Comparison of ENCODE assay signal across 13 cellular contexts in genomic region chr5:54837939-54838457, GRCh38.
"Had no signal": no experiment of that assay in that cellular context is flagged by ENCODE, and none has a peak within 500 bp of the region (broad histone marks: within the 10 kb centered on the region; RNA-seq: fewer than 3 reads in every experiment).

No MANE protein-coding gene starts in this region.

- H3K36me3 ChIP-seq: heart right ventricle, sigmoid colon, thoracic aorta had no signal

- H3K4me1 ChIP-seq: sigmoid colon had no signal

- H3K36me3 Mint-ChIP-seq: activated naive CD4-positive, alpha-beta T cell treated with anti-CD3 and anti-CD28 coated beads, Interleukin-2, amount 50 U/mL, for 24 hours had no signal

- DNase-seq: activated effector memory CD4-positive, alpha-beta T cell treated with Interleukin-2 at 50 U/mL for 16 hours; activated T-cell treated with anti-CD3 and anti-CD28 coated beads, Interleukin-2, amount 50 U/mL, for 1 hour; body of pancreas; effector memory CD4-positive, alpha-beta T cell; heart right ventricle; nucleus accumbens; sigmoid colon; stimulated activated CD4-positive, alpha-beta T cell treated with anti-CD3 and anti-CD28 coated beads, Interleukin-12 subunit alpha, Interleukin-12 subunit beta, amount 100 ng/mL, for 4 hours; stimulated activated naive CD8-positive, alpha-beta T cell treated with anti-CD3 and anti-CD28 coated beads, Interleukin-15, Interleukin-2, amounts not matched to agents 100 U/mL and 50 U/mL, for 24 hours had no signal

- H3K27me3 Mint-ChIP-seq: activated naive CD4-positive, alpha-beta T cell treated with anti-CD3 and anti-CD28 coated beads, Interleukin-2, amount 50 U/mL, for 24 hours; central memory CD8-positive, alpha-beta T cell had no signal

- H3K9me3 ChIP-seq: body of pancreas, heart right ventricle, sigmoid colon, thoracic aorta had no signal

- H3K9me3 Mint-ChIP-seq: activated naive CD4-positive, alpha-beta T cell treated with anti-CD3 and anti-CD28 coated beads, Interleukin-2, amount 50 U/mL, for 24 hours; central memory CD8-positive, alpha-beta T cell; T-helper 1 cell treated with Interleukin-12 subunit alpha and Interleukin-12 subunit beta and Interleukin-4 antibody, amounts not matched to agents 30 μg/mL and 1 μg/mL, for 36 hours had no signal

- ATAC-seq: body of pancreas; heart right ventricle; stimulated activated naive CD8-positive, alpha-beta T cell treated with anti-CD3 and anti-CD28 coated beads, Interleukin-15, Interleukin-2, amounts not matched to agents 100 U/mL and 50 U/mL, for 24 hours had no signal

- H3K4me3 Mint-ChIP-seq: activated naive CD4-positive, alpha-beta T cell treated with anti-CD3 and anti-CD28 coated beads, Interleukin-2, amount 50 U/mL, for 24 hours; central memory CD8-positive, alpha-beta T cell; T-helper 1 cell treated with Interleukin-12 subunit alpha and Interleukin-12 subunit beta and Interleukin-4 antibody, amounts not matched to agents 30 μg/mL and 1 μg/mL, for 36 hours had no signal

- H3K4me3 ChIP-seq: body of pancreas, heart right ventricle, sigmoid colon, thoracic aorta had no signal

- H3K27me3 ChIP-seq: body of pancreas, heart right ventricle, sigmoid colon had no signal

- H3K27ac Mint-ChIP-seq: activated naive CD4-positive, alpha-beta T cell treated with anti-CD3 and anti-CD28 coated beads, Interleukin-2, amount 50 U/mL, for 24 hours; T-helper 1 cell treated with Interleukin-12 subunit alpha and Interleukin-12 subunit beta and Interleukin-4 antibody, amounts not matched to agents 30 μg/mL and 1 μg/mL, for 36 hours had no signal

- H3K27ac ChIP-seq: heart right ventricle, sigmoid colon, thoracic aorta had no signal
